In the genomic region with DNA sequence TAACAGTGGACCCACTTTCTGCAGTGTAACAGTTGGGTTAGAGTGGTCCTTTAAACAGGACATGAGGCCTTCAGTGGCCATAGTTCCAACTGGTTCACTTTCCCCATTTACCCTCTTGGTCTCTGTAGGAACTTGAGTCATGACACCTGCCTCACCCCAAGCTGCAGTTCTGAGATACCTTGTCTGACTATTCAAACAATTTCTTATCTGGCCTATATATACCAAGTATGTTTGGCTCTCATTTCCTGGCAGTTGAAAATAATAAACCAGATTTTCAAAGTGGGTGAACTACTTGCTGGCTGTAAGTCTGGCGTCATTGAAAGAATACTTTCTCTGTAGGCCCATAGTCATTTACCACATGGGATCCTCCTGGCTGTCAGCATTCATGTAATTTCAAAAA, we compare ENCODE assay signal across 15 cellular contexts.
"Had no signal": no experiment of that assay in that cellular context is flagged by ENCODE, and none has a peak within 500 bp of the region (broad histone marks: within the 10 kb centered on the region; RNA-seq: fewer than 3 reads in every experiment).

No MANE protein-coding gene starts in this region.

- H3K36me3 ChIP-seq: heart right ventricle, lower lobe of right lung, upper lobe of left lung had no signal

- DNase-seq: activated CD4-positive, alpha-beta T cell treated with anti-CD3 and anti-CD28 coated beads, Interleukin-2, amount 50 U/mL, for 4 hours; activated effector memory CD4-positive, alpha-beta T cell treated with Interleukin-2 at 50 U/mL for 16 hours; activated T-cell treated with anti-CD3 and anti-CD28 coated beads, Interleukin-2, amount 50 U/mL, for 1 hour; amniotic stem cell; heart right ventricle; lower lobe of right lung; midbrain; nucleus accumbens; right cardiac atrium; SW 1271; upper lobe of left lung had no signal

- H3K4me3 ChIP-seq: heart right ventricle, lower lobe of right lung, upper lobe of left lung had no signal

- H3K27ac ChIP-seq: heart right ventricle had no signal

- ATAC-seq: activated CD4-positive, CD25-positive, alpha-beta regulatory T cell treated with anti-CD3 and anti-CD28 coated beads, Interleukin-2, amount 50 U/mL, for 24 hours; activated naive CD4-positive, alpha-beta T cell treated with anti-CD3 and anti-CD28 coated beads, Interleukin-2, amount 50 U/mL, for 72 hours; heart right ventricle; natural killer cell treated with Interleukin-12 subunit alpha and Interleukin-12 subunit beta and Interleukin-15 and Interleukin-18, amount 100 ng/mL, for 72 hours; right cardiac atrium; stimulated activated effector memory CD8-positive, alpha-beta T cell treated with anti-CD3 and anti-CD28 coated beads, Interleukin-12 subunit alpha, Interleukin-12 subunit beta, amount 100 ng/mL, for 72 hours had no signal

- H3K27me3 ChIP-seq: heart right ventricle, upper lobe of left lung had no signal

- H3K9me3 ChIP-seq: heart right ventricle, lower lobe of right lung, upper lobe of left lung had no signal
